ENCODE assay signal across 22 cellular contexts in the genomic region with DNA sequence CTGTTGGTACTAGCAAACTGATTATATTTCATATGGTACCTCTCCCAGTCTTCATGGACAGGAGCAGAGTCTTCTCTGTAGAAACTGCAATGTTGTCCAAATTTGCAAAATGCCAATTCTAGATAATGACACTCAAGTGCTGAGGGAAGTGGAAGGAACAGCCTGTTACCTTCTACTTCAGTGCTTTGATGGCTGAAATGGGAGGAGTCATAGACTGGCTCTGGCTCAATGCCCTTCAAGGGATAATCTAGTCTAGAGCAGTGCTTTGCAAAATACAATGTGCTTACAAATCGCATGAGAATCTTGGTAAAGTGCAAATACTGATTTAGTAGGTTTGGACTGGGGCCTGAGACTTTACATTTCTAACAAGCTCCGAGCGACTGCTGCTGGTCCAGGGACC. TPM values are rescaled to one million over a fixed set of nuclear protein-coding genes. Genes with fewer than 3 reads are reported as not detected.
"Had no signal": no experiment of that assay in that cellular context is flagged by ENCODE, and none has a peak within 500 bp of the region (broad histone marks: within the 10 kb centered on the region; RNA-seq: fewer than 3 reads in every experiment).

No MANE protein-coding gene starts in this region.

- H3K4me1 ChIP-seq: esophagus muscularis mucosa, heart right ventricle, pancreas, sigmoid colon had no signal

- H3K9me3 ChIP-seq: esophagus muscularis mucosa, heart right ventricle, neutrophil, pancreas, sigmoid colon, thoracic aorta had no signal

- ATAC-seq: activated T-helper 17 cell treated with anti-CD3 and anti-CD28 coated beads, Interleukin-2, amount 50 U/mL, for 72 hours; heart right ventricle; natural killer cell; stimulated activated effector memory CD8-positive, alpha-beta T cell treated with anti-CD3 and anti-CD28 coated beads, Interleukin-12 subunit alpha, Interleukin-12 subunit beta, amount 100 ng/mL, for 72 hours had no signal

- H3K27ac ChIP-seq: dorsolateral prefrontal cortex, esophagus muscularis mucosa, heart right ventricle, neutrophil, pancreas, sigmoid colon, thoracic aorta had no signal

- FAIRE-seq: colon, pancreas had no signal

- H3K27me3 ChIP-seq: dorsolateral prefrontal cortex, esophagus muscularis mucosa, heart right ventricle, neutrophil, pancreas, sigmoid colon had no signal

- H3K36me3 ChIP-seq: esophagus muscularis mucosa, heart right ventricle, neutrophil, pancreas, sigmoid colon, thoracic aorta had no signal

- H3K4me3 ChIP-seq: dorsolateral prefrontal cortex, esophagus muscularis mucosa, heart right ventricle, pancreas, sigmoid colon, thoracic aorta had no signal

- DNase-seq: activated B cell treated with CpG ODN at 0.5 μM for 24 hours; activated CD4-positive, alpha-beta memory T cell treated with anti-CD3 and anti-CD28 coated beads, Interleukin-2, amount 10 ng/mL, durations not matched to agents 7 days and 5 days; activated CD4-positive, alpha-beta T cell treated with anti-CD3 and anti-CD28 coated beads for 4 hours; activated naive CD4-positive, alpha-beta T cell; activated naive CD8-positive, alpha-beta T cell treated with anti-CD3 and anti-CD28 coated beads for 36 hours; activated T-cell treated with anti-CD3 and anti-CD28 coated beads, Interleukin-2, amount 50 U/mL, for 1 hour; amniotic stem cell; caudate nucleus; dorsolateral prefrontal cortex; endodermal cell; heart right ventricle; immature natural killer cell; natural killer cell; pancreas; sigmoid colon; stimulated activated CD4-positive, alpha-beta T cell treated with anti-CD3 and anti-CD28 coated beads, Interleukin-4, amount 100 ng/mL, for 24 hours had no signal

RNA-seq across cellular contexts. Expression of gene ACP3, which starts 51.7 kb away (rescaled TPM):
- total RNA-seq: activated CD4-positive, alpha-beta memory T cell treated with anti-CD3 and anti-CD28 coated beads, Interleukin-2, amount 10 ng/mL, durations not matched to agents 7 days and 5 days; activated naive CD8-positive, alpha-beta T cell treated with anti-CD3 and anti-CD28 coated beads for 36 hours; activated T-helper 17 cell treated with anti-CD3 and anti-CD28 coated beads, Interleukin-2, amount 50 U/mL, for 72 hours had no signal
